In genomic region chr6:32113386-32114352, GRCh38 we compare ENCODE assay signal across 8 cellular contexts. TPM values are rescaled to one million over a fixed set of nuclear protein-coding genes. Genes with fewer than 3 reads are reported as not detected.
DNase-seq lines count a peak whose midpoint lies in the region; ATAC-seq and TF ChIP-seq lines count a peak whose summit lies in the region.

No MANE protein-coding gene starts in this region.

- H3K4me3 Mint-ChIP-seq in GM23338 (no peak overlapping the region; the same call in 2 of the 3 replicates), glutamatergic neuron (ENCODE audit: unreplicated experiment) (no peak overlapping the region)

- peaks cover 4% of the 10 kb centered on the region; the same call in 1 of the 2 replicates for H3K27me3 ChIP-seq in GM23338 (ENCODE audit: insufficient read depth)
- no peaks in the 10 kb centered on the region for H3K27me3 ChIP-seq in adrenal gland
- peaks cover 0 to 7% (median 0%) of the 10 kb centered on the region in 7 donors for H3K27me3 ChIP-seq in heart right ventricle

- H3K4me3 ChIP-seq in GM23338 (no peak overlapping the region), adrenal gland (no peak overlapping the region), heart right ventricle (no peak overlapping the region)

- no peak for TF ChIP-seq POLR2A in adrenal gland (IDR thresholded peaks at IDR 0.05)

- intact Hi-C loops in adrenal gland (cut with DNase I): loop anchor here in 1 of 2 donors (5.0 to 10.0 kb wide), 3 partner anchors 51 to 79 kb away; partner anchors contain the start of genes EGFL8, GPSM3 and PBX2
- intact Hi-C loops in heart right ventricle (cut with DNase I): loop anchor here in 4 of 10 donors (5.0 to 10.0 kb wide), 3 partner anchors 121 to 131 kb away; no protein-coding TSS in a partner anchor

- H3K4me1 Mint-ChIP-seq in GM23338: peaks cover 12% of the 10 kb centered on the region
- peaks cover 4% of the 10 kb centered on the region for H3K4me1 Mint-ChIP-seq in glutamatergic neuron (ENCODE audit: low read depth, unreplicated experiment)

- H3K4me2 ChIP-seq in GM23338: no peak overlapping the region

- H3K27ac ChIP-seq in GM23338 (ENCODE audit: low read depth) (peak overlapping the region; percentile 76; the same call in 1 of the 2 replicates), adrenal gland (peak overlapping the region in 4 of 5 donors; percentile 4 to 85 (median 48)), heart right ventricle (peak overlapping the region; percentile 26 to 96 (median 86))

- no peak overlapping the region for H2AFZ ChIP-seq in GM23338

- no peaks in the 10 kb centered on the region for H3K9me2 ChIP-seq in GM23338 (ENCODE audit: insufficient read depth)

- peaks cover 7% of the 10 kb centered on the region for H3K36me3 ChIP-seq in GM23338 (ENCODE audit: insufficient read depth)
- H3K36me3 ChIP-seq in adrenal gland (replicated peaks in 1 of 2): peaks cover 0 to 39% of the 10 kb centered on the region in 2 donors
- peaks cover 0 to 41% (median 16%) of the 10 kb centered on the region in 9 donors for H3K36me3 ChIP-seq in heart right ventricle

- H3K27me3 Mint-ChIP-seq in GM23338 (ENCODE audit: insufficient read depth, low read depth, poor library complexity) (peaks cover 13% of the 10 kb centered on the region), glutamatergic neuron (ENCODE audit: unreplicated experiment) (peaks cover 1% of the 10 kb centered on the region)

- H3K79me2 ChIP-seq in GM23338 (replicated peaks; ENCODE audit: insufficient read depth): no peaks in the 10 kb centered on the region

- H3F3A ChIP-seq in GM23338 (replicated peaks; ENCODE audit: low read depth): no peaks in the 10 kb centered on the region

- peaks cover 25% of the 10 kb centered on the region for H3K36me3 Mint-ChIP-seq in GM23338 (ENCODE audit: low read depth)
- no peaks in the 10 kb centered on the region for H3K36me3 Mint-ChIP-seq in glutamatergic neuron (ENCODE audit: unreplicated experiment)

- DNase-seq in GM23338 (ENCODE audit: low spot score) (peak; percentile 91), adrenal gland (peak; percentile 82 to 97 (median 95)), heart right ventricle (peak; percentile 85 to 89), pons (ENCODE audit: low spot score) (peak; percentile 57), glutamatergic neuron (no peak)
- no peak for DNase-seq in stimulated activated CD4-positive, alpha-beta T cell treated with anti-CD3 and anti-CD28 coated beads, Interleukin-2, amount 100 ng/mL, for 48 hours

- H4K20me1 ChIP-seq in GM23338 (replicated peaks; ENCODE audit: insufficient read depth): no peaks in the 10 kb centered on the region; the same call in 1 of the 2 replicates

- H3K27ac Mint-ChIP-seq in GM23338: peak overlapping the region; percentile 22; the same call in 1 of the 2 replicates
- no peak overlapping the region for H3K27ac Mint-ChIP-seq in glutamatergic neuron (ENCODE audit: unreplicated experiment)

- peak; percentile 67 for ATAC-seq in GM23338
- peak; percentile 52 to 78 (median 69) for ATAC-seq in heart right ventricle
- ATAC-seq in activated CD4-positive, CD25-positive, alpha-beta regulatory T cell treated with anti-CD3 and anti-CD28 coated beads, Interleukin-2, amount 50 U/mL, for 24 hours: no peak
- no peak for ATAC-seq in HG03442 (IDR thresholded peaks at IDR 0.05; ENCODE audit: unreplicated experiment)

- 55 to 63% (median 57%) methylated on average over 9 of the region's 9 CpGs for WGBS in adrenal gland, 4 donors
- 49 to 60% methylated on average over 9 of the region's 9 CpGs for WGBS in heart right ventricle, 2 donors

- peak; percentile 32 to 59; a peak in 3 of 4 replicates for TF ChIP-seq CTCF in GM23338 (conservative IDR thresholded peaks at IDR 0.05; ENCODE audit: low read depth in 2 of 2)
- TF ChIP-seq CTCF in adrenal gland (IDR thresholded peaks at IDR 0.05): peak in 5 of 6 experiments; percentile 45 to 64 (median 54)
- peak in 7 of 9 donors; percentile 21 to 60 (median 43) for TF ChIP-seq CTCF in heart right ventricle (IDR thresholded peaks at IDR 0.05)
- no peak for TF ChIP-seq CTCF in glutamatergic neuron (IDR thresholded peaks at IDR 0.05; ENCODE audit: partially characterized antibody, unreplicated experiment)

- H3K9me3 ChIP-seq in adrenal gland (replicated peaks in 1 of 3): no peaks in the 10 kb centered on the region
- no peaks in the 10 kb centered on the region for H3K9me3 ChIP-seq in heart right ventricle

- H3K9me3 Mint-ChIP-seq in GM23338 (no peaks in the 10 kb centered on the region), glutamatergic neuron (ENCODE audit: unreplicated experiment) (peaks cover 2% of the 10 kb centered on the region)

- peaks cover 5% of the 10 kb centered on the region; the same call in 1 of the 2 replicates for H3K4me1 ChIP-seq in GM23338 (ENCODE audit: insufficient read depth)
- peaks cover 15 to 30% of the 10 kb centered on the region in 2 donors for H3K4me1 ChIP-seq in adrenal gland (replicated peaks in 1 of 2)
- H3K4me1 ChIP-seq in heart right ventricle: peaks cover 19 to 70% (median 51%) of the 10 kb centered on the region in 9 donors

RNA-seq across cellular contexts. Expression of gene TNXB, which starts 4.5 kb away (rescaled TPM):
- 3.4 and 6.0 TPM in 2 replicates for total RNA-seq in GM23338 (2014; rRNA removed; shearing (Covaris generic))
- 1.1 and 2.0 TPM in 2 replicates for polyA plus RNA-seq in GM23338 (2016; fragmentation: Nextera tagmentation; extraction: Ambion mirVana)
- 100 to 1,000 TPM; 105 to 403 (median 213) TPM for total RNA-seq in adrenal gland
- polyA plus RNA-seq in adrenal gland: 100 to 1,000 TPM in 2 of 3 donors, 10 to 100 TPM in 1; 19.6 to 506 (median 248) TPM
- 100 to 1,000 TPM in 1 of 10 donors, 10 to 100 TPM in 9; 36.2 to 123 (median 61.4) TPM for total RNA-seq in heart right ventricle
- polyA plus RNA-seq in heart right ventricle: 10 to 100 TPM; 49.0 to 96.7 TPM
- 6.0 TPM for total RNA-seq in glutamatergic neuron (ENCODE audit: unreplicated experiment)

RNA-seq across cellular contexts. Expression of gene ATF6B, which starts 14.4 kb away (rescaled TPM):
- total RNA-seq in GM23338 (2014; rRNA removed; shearing (Covaris generic)): 21.7 and 24.9 TPM in 2 replicates
- polyA plus RNA-seq in GM23338 (2016; fragmentation: Nextera tagmentation; extraction: Ambion mirVana) (25.9 and 26.1 TPM in 2 replicates), adrenal gland (100 to 1,000 TPM in 1 of 3 donors, 10 to 100 TPM in 2; 42.3 to 136 (median 67.3) TPM), heart right ventricle (10 to 100 TPM; 23.4 to 47.0 TPM)
- total RNA-seq in adrenal gland (100 to 1,000 TPM in 2 of 8 donors, 10 to 100 TPM in 6; 22.3 to 109 (median 40.8) TPM), heart right ventricle (10 to 100 TPM; 20.1 to 44.4 (median 29.4) TPM), glutamatergic neuron (ENCODE audit: unreplicated experiment) (79.5 TPM)

RNA-seq across cellular contexts. Expression of gene FKBPL, which starts 16.4 kb away (rescaled TPM):
- 6.4 and 7.5 TPM in 2 replicates for total RNA-seq in GM23338 (2014; rRNA removed; shearing (Covaris generic))
- polyA plus RNA-seq in GM23338 (2016; fragmentation: Nextera tagmentation; extraction: Ambion mirVana) (7.6 and 9.6 TPM in 2 replicates), adrenal gland (1 to 10 TPM; 4.9 to 6.1 (median 6.0) TPM), heart right ventricle (1 to 10 TPM; 3.4 to 7.2 TPM)
- total RNA-seq in adrenal gland (1 to 10 TPM; 1.6 to 8.0 (median 5.8) TPM), heart right ventricle (1 to 10 TPM in 8 of 10 donors, under 1 TPM in 2; 0.72 to 3.4 (median 2.2) TPM), glutamatergic neuron (ENCODE audit: unreplicated experiment) (4.7 TPM)

RNA-seq across cellular contexts. Expression of gene PRRT1, which starts 38.1 kb away (rescaled TPM):
- total RNA-seq in GM23338 (2014; rRNA removed; shearing (Covaris generic)): 1.2 TPM in 1 of 2 replicates, not detected in the other
- polyA plus RNA-seq in GM23338 (2016; fragmentation: Nextera tagmentation; extraction: Ambion mirVana): 1.7 and 2.7 TPM in 2 replicates
- 1 to 10 TPM in 6 of 8 donors, under 1 TPM in 1, not detected in 1; 0.66 to 4.8 (median 2.0) TPM for total RNA-seq in adrenal gland
- 10 to 100 TPM in 2 of 3 donors, 1 to 10 TPM in 1; 1.6 to 26.0 (median 14.7) TPM for polyA plus RNA-seq in adrenal gland
- total RNA-seq in heart right ventricle: 1 to 10 TPM in 3 of 10 donors, under 1 TPM in 7; 0.17 to 1.4 (median 0.49) TPM
- 1 to 10 TPM; 1.1 to 2.9 TPM for polyA plus RNA-seq in heart right ventricle
- 5.1 TPM for total RNA-seq in glutamatergic neuron (ENCODE audit: unreplicated experiment)

RNA-seq across cellular contexts. Expression of gene PPT2, which starts 40.3 kb away (rescaled TPM):
- total RNA-seq in GM23338 (2014; rRNA removed; shearing (Covaris generic)): 12.5 and 20.6 TPM in 2 replicates
- 8.9 and 10.1 TPM in 2 replicates for polyA plus RNA-seq in GM23338 (2016; fragmentation: Nextera tagmentation; extraction: Ambion mirVana)
- 10 to 100 TPM; 10.4 to 33.6 (median 27.0) TPM for total RNA-seq in adrenal gland
- polyA plus RNA-seq in adrenal gland: 10 to 100 TPM; 15.8 to 19.9 (median 16.5) TPM
- 10 to 100 TPM; 18.0 to 31.8 (median 23.7) TPM for total RNA-seq in heart right ventricle
- polyA plus RNA-seq in heart right ventricle: 10 to 100 TPM; 16.8 to 17.6 TPM
- total RNA-seq in glutamatergic neuron (ENCODE audit: unreplicated experiment): 55.1 TPM

Comparison
In these comparisons a context has a peak if more than half of its experiments do, and no peak if none do; other contexts are left out.
1. ATAC-seq: peak in GM23338 (single experiment) and heart right ventricle (8 of 8); none in activated CD4-positive, CD25-positive, alpha-beta regulatory T cell treated with anti-CD3 and anti-CD28 coated beads, Interleukin-2, amount 50 U/mL, for 24 hours (0 of 2) and HG03442 (single experiment).
2. DNase-seq: peak in GM23338 (single experiment), adrenal gland (7 of 7), heart right ventricle (2 of 2) and pons (single experiment); none in glutamatergic neuron (single experiment) and stimulated activated CD4-positive, alpha-beta T cell treated with anti-CD3 and anti-CD28 coated beads, Interleukin-2, amount 100 ng/mL, for 48 hours (0 of 2).
3. Peak in every context shown above with its lines, with median percentiles within 50 percentile points of each other: H3K27ac ChIP-seq.